Comparison of ENCODE assay signal across 15 cellular contexts in the genomic region with DNA sequence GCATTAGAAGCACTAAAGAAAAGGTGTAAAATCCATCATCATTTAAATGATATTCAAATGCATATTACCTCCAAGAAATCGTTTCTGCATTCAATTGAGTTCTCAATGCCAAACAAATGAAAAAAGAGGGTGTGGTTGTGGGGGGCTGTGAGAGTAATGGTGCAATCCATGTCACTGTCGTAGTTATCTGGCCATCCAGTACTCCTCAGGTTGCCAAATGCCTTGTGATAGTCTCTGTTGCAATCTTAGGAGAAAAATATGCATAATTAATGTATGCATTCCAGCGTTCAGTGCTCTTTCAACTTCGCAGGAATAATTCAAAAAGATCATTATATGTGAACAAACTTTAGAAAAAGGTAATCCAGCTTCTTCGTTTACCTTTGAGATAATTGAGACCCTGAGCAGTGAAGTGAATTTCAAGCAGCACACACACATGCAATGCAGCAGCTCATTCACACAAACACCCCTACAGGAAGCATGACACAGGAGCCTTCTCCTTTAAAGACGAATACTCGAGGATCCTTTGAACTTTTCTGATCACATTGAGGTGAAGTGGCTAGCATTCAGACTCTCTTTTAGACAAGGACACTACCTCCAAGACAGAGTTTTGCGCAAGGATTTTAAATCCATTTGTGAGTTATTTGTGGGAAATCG.
"Had no signal": no experiment of that assay in that cellular context is flagged by ENCODE, and none has a peak within 500 bp of the region (broad histone marks: within the 10 kb centered on the region; RNA-seq: fewer than 3 reads in every experiment).

No MANE protein-coding gene starts in this region.

- H3K4me1 Mint-ChIP-seq: memory B cell had no signal

- H3K27me3 ChIP-seq: pancreas, upper lobe of left lung had no signal

- H3K36me3 Mint-ChIP-seq: activated naive CD4-positive, alpha-beta T cell treated with anti-CD3 and anti-CD28 coated beads, Interleukin-2, amount 50 U/mL, for 24 hours; memory B cell; T-cell had no signal

- H3K27me3 Mint-ChIP-seq: activated naive CD4-positive, alpha-beta T cell treated with anti-CD3 and anti-CD28 coated beads, Interleukin-2, amount 50 U/mL, for 24 hours; activated T-cell treated with anti-CD3 and anti-CD28 coated beads, Interleukin-2, amount 50 U/mL, for 24 hours; memory B cell; T-cell had no signal

- H3K4me3 Mint-ChIP-seq: activated naive CD4-positive, alpha-beta T cell treated with anti-CD3 and anti-CD28 coated beads, Interleukin-2, amount 50 U/mL, for 24 hours; activated T-cell treated with anti-CD3 and anti-CD28 coated beads, Interleukin-2, amount 50 U/mL, for 24 hours; memory B cell; T-cell had no signal

- H3K4me1 ChIP-seq: heart right ventricle, left ventricle myocardium inferior, pancreas, upper lobe of left lung had no signal

- H3K27ac Mint-ChIP-seq: activated naive CD4-positive, alpha-beta T cell treated with anti-CD3 and anti-CD28 coated beads, Interleukin-2, amount 50 U/mL, for 24 hours; activated T-cell treated with anti-CD3 and anti-CD28 coated beads, Interleukin-2, amount 50 U/mL, for 24 hours; memory B cell; T-cell had no signal

- H3K9me3 Mint-ChIP-seq: activated naive CD4-positive, alpha-beta T cell treated with anti-CD3 and anti-CD28 coated beads, Interleukin-2, amount 50 U/mL, for 24 hours; activated T-cell treated with anti-CD3 and anti-CD28 coated beads, Interleukin-2, amount 50 U/mL, for 24 hours; memory B cell; T-cell had no signal

- H3K9me3 ChIP-seq: heart right ventricle, left ventricle myocardium inferior, pancreas, upper lobe of left lung had no signal

- H3K4me3 ChIP-seq: heart right ventricle, left ventricle myocardium inferior, pancreas, upper lobe of left lung had no signal

- ATAC-seq: heart right ventricle; pancreas; stimulated activated naive CD8-positive, alpha-beta T cell treated with anti-CD3 and anti-CD28 coated beads, Interleukin-15, Interleukin-2, amounts not matched to agents 100 U/mL and 50 U/mL, for 24 hours; T-cell had no signal

- DNase-seq: activated CD4-positive, CD25-positive, alpha-beta regulatory T cell; activated effector memory CD4-positive, alpha-beta T cell treated with Interleukin-2 at 50 U/mL for 16 hours; activated T-cell treated with anti-CD3 and anti-CD28 coated beads, Interleukin-2, amount 50 U/mL, for 24 hours; brain microvascular endothelial cell; foreskin melanocyte; heart right ventricle; kidney; left ventricle myocardium inferior; pancreas; stimulated activated CD4-positive, alpha-beta T cell treated with anti-CD3 and anti-CD28 coated beads, Interleukin-12 subunit alpha, Interleukin-12 subunit beta, amount 100 ng/mL, for 4 hours; stimulated activated naive CD8-positive, alpha-beta T cell treated with anti-CD3 and anti-CD28 coated beads, Interleukin-15, Interleukin-2, amounts not matched to agents 100 U/mL and 50 U/mL, for 24 hours; T-cell; upper lobe of left lung had no signal

- H3K27ac ChIP-seq: brain microvascular endothelial cell, heart right ventricle, left ventricle myocardium inferior, pancreas, upper lobe of left lung had no signal

- H3K36me3 ChIP-seq: brain microvascular endothelial cell, heart right ventricle, left ventricle myocardium inferior, pancreas, upper lobe of left lung had no signal
